ENCODE assay signal across 1 cellular context in genomic region chr17:31789707-31790505, GRCh38.
TF ChIP-seq lines count a peak whose summit lies in the region.

No MANE protein-coding gene starts in this region.

TF ChIP-seq in GM12878, 131 proteins besides CTCF, POLR2A, EP300 and RAD21 (continued from another document):
- TF ChIP-seq ZNF687 (IDR thresholded peaks at IDR 0.05): 0 out of 2 replicates have a peak, but pooled peaks have one; percentile 18
- no peak for TF ChIP-seq MYB (IDR thresholded peaks at IDR 0.05; ENCODE audit: borderline replicate concordance, low read depth, low read length)
